ENCODE assay signal across 8 cellular contexts in genomic region chr2:74197983-74198460, GRCh38.
DNase-seq lines count a peak whose midpoint lies in the region; ATAC-seq and TF ChIP-seq lines count a peak whose summit lies in the region.

No MANE protein-coding gene starts in this region.

- no peak overlapping the region for H3K9ac ChIP-seq in parathyroid adenoma

- TF ChIP-seq CTCF in parathyroid adenoma (IDR thresholded peaks at IDR 0.05) = no peak

- peak overlapping the region; percentile 97 for H3K4me2 ChIP-seq in parathyroid adenoma (ENCODE audit: low read length)

- DNase-seq in GF-D8 (lab: John Stamatoyannopoulos, UW) = peak; percentile 98
- DNase-seq in RKO (ENCODE audit: low spot score) = peak; percentile 99
- no peak for DNase-seq in epithelial cell of prostate (ENCODE audit: low read depth, low spot score)
- no peak for DNase-seq in NCI-H1694 treated with DMSO at 0.1 percent for 48 hours (lab: John Stamatoyannopoulos, UW)
- DNase-seq in CD1c-positive myeloid dendritic cell (ENCODE audit: extremely low spot score) = no peak
- no peak for DNase-seq in OCI-M1 (lab: John Stamatoyannopoulos, UW)

- peaks cover 2% of the 10 kb centered on the region for H3K4me1 ChIP-seq in parathyroid adenoma

- peak overlapping the region; percentile 95 for H2AFZ ChIP-seq in parathyroid adenoma

- H3K79me2 ChIP-seq in parathyroid adenoma = no peaks in the 10 kb centered on the region

- H3K36me3 ChIP-seq in parathyroid adenoma (ENCODE audit: control insufficient read depth, insufficient read depth, low read length) = no peaks in the 10 kb centered on the region

- H3K27ac ChIP-seq in epithelial cell of prostate (peak overlapping the region; percentile 95), parathyroid adenoma (peak overlapping the region; percentile 83)

- H3K27me3 ChIP-seq in parathyroid adenoma (ENCODE audit: control insufficient read depth, insufficient read depth, low read length) = no peaks in the 10 kb centered on the region

- peak overlapping the region; percentile 79 for H3K4me3 ChIP-seq in parathyroid adenoma (ENCODE audit: low read depth, low read length)

- ATAC-seq in HG03159 (IDR thresholded peaks at IDR 0.05; ENCODE audit: unreplicated experiment) = no peak

- no peaks in the 10 kb centered on the region for H3K9me3 ChIP-seq in parathyroid adenoma (ENCODE audit: control insufficient read depth, low read length)

Comparison
In these comparisons a context has a peak if more than half of its experiments do, and no peak if none do; other contexts are left out.
1. DNase-seq: peak in GF-D8 (single experiment) and RKO (single experiment); none in epithelial cell of prostate (single experiment), NCI-H1694 treated with DMSO at 0.1 percent for 48 hours (single experiment), CD1c-positive myeloid dendritic cell (single experiment) and OCI-M1 (single experiment).